ENCODE assay signal across 8 cellular contexts in the genomic region with DNA sequence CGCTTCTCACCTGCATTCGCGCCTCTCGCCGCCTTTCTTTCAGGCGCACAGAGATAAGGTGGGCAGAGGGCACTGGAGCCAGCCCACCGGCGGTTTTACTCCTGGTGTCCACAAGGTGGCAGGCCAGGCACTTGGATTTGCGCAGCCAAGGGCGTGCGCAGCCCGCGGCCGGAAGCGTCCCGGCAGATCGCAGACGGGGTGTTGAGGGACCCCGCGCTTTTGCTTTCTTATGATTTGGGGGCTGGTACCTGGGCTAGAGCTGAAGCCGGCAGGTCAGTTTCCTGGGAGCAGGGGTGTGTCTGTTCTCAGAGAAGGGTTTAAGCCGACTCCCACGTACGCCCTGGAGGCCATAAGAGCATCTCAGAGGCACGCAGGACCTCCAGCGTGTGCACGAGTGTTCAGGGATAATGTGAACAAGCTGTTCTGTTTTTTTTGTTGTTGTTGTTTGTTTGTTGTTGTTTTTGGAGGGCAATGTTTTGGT.
A peak's percentile ranks its signal among the peaks of the same experiment; 100 is the strongest.
DNase-seq lines count a peak whose midpoint lies in the region; ATAC-seq and TF ChIP-seq lines count a peak whose summit lies in the region.

No MANE protein-coding gene starts in this region.

- peak; percentile 86 for TF ChIP-seq CTCF in nephron progenitor cell (IDR thresholded peaks at IDR 0.05)

- peak; percentile 100 for ATAC-seq in GM21515 (IDR thresholded peaks at IDR 0.05; ENCODE audit: unreplicated experiment)
- peak; percentile 97 to 98 for ATAC-seq in activated T-cell treated with anti-CD3 and anti-CD28 coated beads, Interleukin-2, amount 50 U/mL, for 4 hours

- peaks cover 37% of the 10 kb centered on the region for H3K27me3 Mint-ChIP-seq in activated T-cell treated with anti-CD3 and anti-CD28 coated beads, Interleukin-2, amount 50 U/mL, for 4 hours (ENCODE audit: low read depth)
- peaks cover 75% of the 10 kb centered on the region for H3K27me3 Mint-ChIP-seq in nephron progenitor cell (ENCODE audit: low read depth, poor library complexity)
- peaks cover 54% of the 10 kb centered on the region for H3K27me3 Mint-ChIP-seq in stimulated activated naive CD8-positive, alpha-beta T cell treated with anti-CD3 and anti-CD28 coated beads, Interleukin-15, Interleukin-2, amounts not matched to agents 100 ng/mL and 50 ng/mL, for 24 hours

- H3K27ac Mint-ChIP-seq in nephron progenitor cell: no peak overlapping the region
- peak overlapping the region; percentile 28 for H3K27ac Mint-ChIP-seq in stimulated activated naive CD8-positive, alpha-beta T cell treated with anti-CD3 and anti-CD28 coated beads, Interleukin-15, Interleukin-2, amounts not matched to agents 100 ng/mL and 50 ng/mL, for 24 hours

- H3K27me3 ChIP-seq in HUES48 (ENCODE audit: control insufficient read depth, insufficient read depth, low read length): peaks cover 45% of the 10 kb centered on the region

- H3K4me1 Mint-ChIP-seq in activated T-cell treated with anti-CD3 and anti-CD28 coated beads, Interleukin-2, amount 50 U/mL, for 4 hours (ENCODE audit: low read depth): peaks cover 16% of the 10 kb centered on the region
- peaks cover 12% of the 10 kb centered on the region for H3K4me1 Mint-ChIP-seq in nephron progenitor cell
- peaks cover 20% of the 10 kb centered on the region for H3K4me1 Mint-ChIP-seq in stimulated activated naive CD8-positive, alpha-beta T cell treated with anti-CD3 and anti-CD28 coated beads, Interleukin-15, Interleukin-2, amounts not matched to agents 100 ng/mL and 50 ng/mL, for 24 hours (ENCODE audit: low read depth)

- no peak overlapping the region for H3K27ac ChIP-seq in HUES48 (ENCODE audit: low read depth, low read length)

- H3K4me3 Mint-ChIP-seq in activated T-cell treated with anti-CD3 and anti-CD28 coated beads, Interleukin-2, amount 50 U/mL, for 4 hours: peak overlapping the region; percentile 82
- peak overlapping the region; percentile 80 for H3K4me3 Mint-ChIP-seq in nephron progenitor cell
- peak overlapping the region; percentile 77 for H3K4me3 Mint-ChIP-seq in stimulated activated naive CD8-positive, alpha-beta T cell treated with anti-CD3 and anti-CD28 coated beads, Interleukin-15, Interleukin-2, amounts not matched to agents 100 ng/mL and 50 ng/mL, for 24 hours

- no peaks in the 10 kb centered on the region for H3K36me3 ChIP-seq in HUES48 (ENCODE audit: control insufficient read depth, insufficient read depth, low read length)

- no peaks in the 10 kb centered on the region for H3K4me1 ChIP-seq in HUES48 (ENCODE audit: control insufficient read depth, insufficient read depth, low read length)

- H3K36me3 Mint-ChIP-seq in activated T-cell treated with anti-CD3 and anti-CD28 coated beads, Interleukin-2, amount 50 U/mL, for 4 hours (ENCODE audit: insufficient read depth): no peaks in the 10 kb centered on the region
- H3K36me3 Mint-ChIP-seq in nephron progenitor cell (ENCODE audit: low read depth): no peaks in the 10 kb centered on the region
- no peaks in the 10 kb centered on the region for H3K36me3 Mint-ChIP-seq in stimulated activated naive CD8-positive, alpha-beta T cell treated with anti-CD3 and anti-CD28 coated beads, Interleukin-15, Interleukin-2, amounts not matched to agents 100 ng/mL and 50 ng/mL, for 24 hours (ENCODE audit: low read depth)

- no peaks in the 10 kb centered on the region for H3K9me3 ChIP-seq in HUES48 (ENCODE audit: control insufficient read depth, insufficient read depth, low read length)

- DNase-seq in DMS 273 treated with DMSO at 0.1 percent for 48 hours (lab: John Stamatoyannopoulos, UW) (peak; percentile 17), OCI-M1 (lab: John Stamatoyannopoulos, UW) (peak; percentile 83), fibroblast of peridontal ligament (ENCODE audit: extremely low read depth) (peak; percentile 33), nephron progenitor cell (peak; percentile 88)
- peak; percentile 76 for DNase-seq in activated T-cell treated with anti-CD3 and anti-CD28 coated beads, Interleukin-2, amount 50 U/mL, for 4 hours

- H3K9ac ChIP-seq in HUES48 (ENCODE audit: low read depth, low read length): no peak overlapping the region

- peak overlapping the region; percentile 49 for H3K4me3 ChIP-seq in HUES48 (ENCODE audit: low read depth, low read length)

- H3K9me3 Mint-ChIP-seq in activated T-cell treated with anti-CD3 and anti-CD28 coated beads, Interleukin-2, amount 50 U/mL, for 4 hours: no peaks in the 10 kb centered on the region
- no peaks in the 10 kb centered on the region for H3K9me3 Mint-ChIP-seq in nephron progenitor cell
- no peaks in the 10 kb centered on the region for H3K9me3 Mint-ChIP-seq in stimulated activated naive CD8-positive, alpha-beta T cell treated with anti-CD3 and anti-CD28 coated beads, Interleukin-15, Interleukin-2, amounts not matched to agents 100 ng/mL and 50 ng/mL, for 24 hours

Comparison
In these comparisons a context has a peak if more than half of its experiments do, and no peak if none do; other contexts are left out.
1. DNase-seq: peak in every context shown above with its lines; median percentile 88 in nephron progenitor cell; 83 in OCI-M1; 76 in activated T-cell treated with anti-CD3 and anti-CD28 coated beads, Interleukin-2, amount 50 U/mL, for 4 hours; 33 in fibroblast of peridontal ligament; 17 in DMS 273 treated with DMSO at 0.1 percent for 48 hours.